Comparison of ENCODE assay signal across 10 cellular contexts in the genomic region with DNA sequence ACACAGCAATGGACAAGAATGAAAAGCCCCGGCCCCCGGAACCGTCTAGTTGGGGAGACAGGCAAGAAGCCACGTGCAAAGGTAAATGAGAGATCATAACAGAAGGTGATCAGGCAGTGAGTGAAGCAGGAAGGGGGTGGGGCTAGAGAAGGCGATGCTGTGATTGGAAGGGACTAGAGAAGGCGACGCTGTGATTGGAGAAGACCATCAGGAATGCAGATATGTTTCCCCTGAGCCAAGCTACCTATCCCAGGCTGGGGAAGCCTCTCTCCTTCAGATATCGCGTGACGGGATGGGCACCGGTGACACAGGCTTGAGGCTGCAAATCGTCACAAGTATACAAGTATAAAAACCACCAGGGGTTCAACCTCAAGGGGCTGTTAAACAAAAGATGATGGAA. TPM values are rescaled to one million over a fixed set of nuclear protein-coding genes. Genes with fewer than 3 reads are reported as not detected.
DNase-seq lines count a peak whose midpoint lies in the region; ATAC-seq and TF ChIP-seq lines count a peak whose summit lies in the region.
"Had no signal": no experiment of that assay in that cellular context is flagged by ENCODE, and none has a peak within 500 bp of the region (broad histone marks: within the 10 kb centered on the region; RNA-seq: fewer than 3 reads in every experiment).

No MANE protein-coding gene starts in this region.

- peaks cover 0 to 31% (median 5%) of the 10 kb centered on the region in 3 donors for H3K36me3 Mint-ChIP-seq in naive thymus-derived CD8-positive, alpha-beta T cell
- H3K36me3 Mint-ChIP-seq in chondrocyte (ENCODE audit: low read depth): peaks cover 11% of the 10 kb centered on the region

- peaks cover 1 to 9% (median 5%) of the 10 kb centered on the region in 4 donors for H3K4me1 ChIP-seq in transverse colon

- intact Hi-C loops in transverse colon (cut with DNase I; ENCODE audit: low total_unique reads): no loop called here

- TF ChIP-seq EP300 in transverse colon (IDR thresholded peaks at IDR 0.05; ENCODE audit: low read depth): no peak

- peak overlapping the region; percentile 65 to 94 (median 88) for H3K27ac Mint-ChIP-seq in naive thymus-derived CD8-positive, alpha-beta T cell
- H3K27ac Mint-ChIP-seq in chondrocyte (ENCODE audit: unreplicated experiment): no peak overlapping the region

- H3K27me3 Mint-ChIP-seq in naive thymus-derived CD8-positive, alpha-beta T cell: no peaks in the 10 kb centered on the region
- H3K27me3 Mint-ChIP-seq in chondrocyte (ENCODE audit: low read depth): no peaks in the 10 kb centered on the region

- no peak overlapping the region for H3K27ac ChIP-seq in transverse colon
- H3K27ac ChIP-seq: SK-N-MC had no signal

- ATAC-seq in naive thymus-derived CD8-positive, alpha-beta T cell: peak; percentile 76 to 96
- no peak for ATAC-seq in HG03175 (IDR thresholded peaks at IDR 0.05; ENCODE audit: unreplicated experiment)

- POLR2A ChIA-PET in naive thymus-derived CD8-positive, alpha-beta T cell (lab: Charles Lee): interaction anchor here (0.6 to 24.8 kb wide), 6 partner anchors 12 to 175 kb away, joined by 3 to 481 read pairs (median 5); a partner anchor contains a TSS

- peak overlapping the region in 7 of 10 donors; percentile 6 to 60 (median 35) for H3K4me3 Mint-ChIP-seq in naive thymus-derived CD8-positive, alpha-beta T cell
- no peak overlapping the region for H3K4me3 Mint-ChIP-seq in chondrocyte (ENCODE audit: unreplicated experiment)

- in situ Hi-C loops in transverse colon (cut with MboI; ENCODE audit: low pct_ligation_motif_present in 1 of 4, low pct_unique_long_range_greater_than_20kb in 1 of 4, low sequenced_read_pairs in 3 of 4): no loop called here

- TF ChIP-seq POLR2A in transverse colon (IDR thresholded peaks at IDR 0.05): no peak

- no peaks in the 10 kb centered on the region for H3K9me3 Mint-ChIP-seq in naive thymus-derived CD8-positive, alpha-beta T cell
- H3K9me3 Mint-ChIP-seq in chondrocyte (ENCODE audit: low read depth): no peaks in the 10 kb centered on the region

- no peaks in the 10 kb centered on the region for H3K9me3 ChIP-seq in transverse colon

- WGBS in transverse colon (ENCODE audit: low coverage in 1 of 2), 2 donors: 60 to 67% methylated on average over 10 to 12 of the region's 12 CpGs

- TF ChIP-seq CTCF in transverse colon (IDR thresholded peaks at IDR 0.05): no peak
- no peak for TF ChIP-seq CTCF in chondrocyte (IDR thresholded peaks at IDR 0.05)

- no peak overlapping the region for H3K4me3 ChIP-seq in transverse colon
- H3K4me3 ChIP-seq: SK-N-MC had no signal

- H3K27me3 ChIP-seq in transverse colon: no peaks in the 10 kb centered on the region

- peaks cover 9 to 33% (median 21%) of the 10 kb centered on the region in 4 donors for H3K4me1 Mint-ChIP-seq in naive thymus-derived CD8-positive, alpha-beta T cell
- peaks cover 17% of the 10 kb centered on the region for H3K4me1 Mint-ChIP-seq in chondrocyte (ENCODE audit: low read depth)

- H3K36me3 ChIP-seq in transverse colon: peaks cover 0 to 10% (median 0%) of the 10 kb centered on the region in 4 donors

- peak; percentile 92 for DNase-seq in DMS53 treated with DMSO at 0.1 percent for 48 hours (lab: John Stamatoyannopoulos, UW; ENCODE audit: unreplicated experiment)
- peak; percentile 93 for DNase-seq in NCI-H2196 (lab: John Stamatoyannopoulos, UW; ENCODE audit: unreplicated experiment)
- DNase-seq in activated naive CD8-positive, alpha-beta T cell treated with anti-CD3 and anti-CD28 coated beads, Interleukin-2, amount 50 U/mL, for 16 hours (ENCODE audit: low read depth, low spot score): peak; percentile 41
- peak in 8 of 10 donors; percentile 45 to 84 (median 61) for DNase-seq in naive thymus-derived CD8-positive, alpha-beta T cell
- no peak for DNase-seq in transverse colon
- DNase-seq in chondrocyte (ENCODE audit: low spot score): no peak
- no peak for DNase-seq in NCI-H1105 (lab: John Stamatoyannopoulos, UW)

RNA-seq across cellular contexts. Expression of a gene that starts 21.8 kb away (rescaled TPM):
- total RNA-seq in naive thymus-derived CD8-positive, alpha-beta T cell: 10 to 100 TPM; 93.5 to 93.6 TPM
- polyA plus RNA-seq in naive thymus-derived CD8-positive, alpha-beta T cell: 1 to 10 TPM; 2.9 to 6.0 (median 3.4) TPM
- 10 to 100 TPM; 26.2 to 61.7 (median 35.8) TPM for total RNA-seq in transverse colon
- 20.7 to 21.5 TPM (median 21.0 TPM) in 3 replicates for total RNA-seq in chondrocyte

RNA-seq across cellular contexts. Expression of a gene that starts 32.0 kb away (rescaled TPM):
- total RNA-seq in naive thymus-derived CD8-positive, alpha-beta T cell: 10 to 100 TPM; 17.1 to 18.8 TPM
- 1 to 10 TPM in 2 of 3 donors, under 1 TPM in 1; 0.84 to 1.1 (median 1.0) TPM for polyA plus RNA-seq in naive thymus-derived CD8-positive, alpha-beta T cell
- total RNA-seq in transverse colon (1 to 10 TPM; 3.7 to 9.0 (median 8.1) TPM), chondrocyte (9.1 to 9.4 TPM (median 9.4 TPM) in 3 replicates)

RNA-seq across cellular contexts. Expression of a gene that starts 35.9 kb away (rescaled TPM):
- not detected for total RNA-seq in naive thymus-derived CD8-positive, alpha-beta T cell
- polyA plus RNA-seq in naive thymus-derived CD8-positive, alpha-beta T cell: not detected
- total RNA-seq in transverse colon: 10 to 100 TPM in 1 of 4 donors, 1 to 10 TPM in 3; 3.0 to 15.3 (median 3.2) TPM
- 5.7 to 8.9 TPM (median 8.7 TPM) in 3 replicates for total RNA-seq in chondrocyte

RNA-seq across cellular contexts. Expression of a gene that starts 53.9 kb away (rescaled TPM):
- total RNA-seq in naive thymus-derived CD8-positive, alpha-beta T cell: not detected
- under 1 TPM in 1 of 3 donors, not detected in 2; 0.50 TPM for polyA plus RNA-seq in naive thymus-derived CD8-positive, alpha-beta T cell
- total RNA-seq in transverse colon: not detected
- not detected in 3 replicates for total RNA-seq in chondrocyte
- polyA plus RNA-seq: esophagus had no signal

RNA-seq across cellular contexts. Expression of a gene that starts 57.5 kb away (rescaled TPM):
- total RNA-seq in naive thymus-derived CD8-positive, alpha-beta T cell: 10 to 100 TPM; 54.2 to 54.7 TPM
- 10 to 100 TPM; 54.5 to 91.2 (median 83.9) TPM for polyA plus RNA-seq in naive thymus-derived CD8-positive, alpha-beta T cell
- 1 to 10 TPM in 3 of 4 donors, under 1 TPM in 1; 0.37 to 2.1 (median 1.5) TPM for total RNA-seq in transverse colon
- 2.5 to 3.0 TPM (median 2.9 TPM) in 3 replicates for total RNA-seq in chondrocyte

Comparison
In these comparisons a context has a peak if more than half of its experiments do, and no peak if none do; other contexts are left out.
1. DNase-seq: peak in DMS53 treated with DMSO at 0.1 percent for 48 hours (single experiment), NCI-H2196 (single experiment), activated naive CD8-positive, alpha-beta T cell treated with anti-CD3 and anti-CD28 coated beads, Interleukin-2, amount 50 U/mL, for 16 hours (single experiment) and naive thymus-derived CD8-positive, alpha-beta T cell (8 of 10); none in transverse colon (single experiment), chondrocyte (single experiment) and NCI-H1105 (single experiment).